1 cellular context compared by ENCODE assay signal in genomic region chr18:62324917-62325805, GRCh38.
A peak's percentile ranks its signal among the peaks of the same experiment; 100 is the strongest.
TF ChIP-seq lines count a peak whose summit lies in the region.

TNFRSF11A (plus strand) TSS chr18:62325310; CDS start chr18:62325353, 43 bp downstream.

TF ChIP-seq in GM12878, 131 proteins besides CTCF, POLR2A, EP300 and RAD21 (continued from another document):
- no peak for TF ChIP-seq RELB (IDR thresholded peaks at IDR 0.05; ENCODE audit: low read depth)
- TF ChIP-seq ZZZ3 (IDR thresholded peaks at IDR 0.05; ENCODE audit: control insufficient read depth, insufficient read length, low read depth): no peak
- TF ChIP-seq RUNX3 (IDR thresholded peaks at IDR 0.05; ENCODE audit: low read length): no peak; the same call in 1 of the 2 replicates
- peak; percentile 32; the same call in 1 of the 2 replicates for TF ChIP-seq EED (IDR thresholded peaks at IDR 0.05; ENCODE audit: low read depth)
- no peak for TF ChIP-seq ATF7 (IDR thresholded peaks at IDR 0.05; ENCODE audit: low read depth)
- no peak for TF ChIP-seq PAX8 (IDR thresholded peaks at IDR 0.05)
- no peak for TF ChIP-seq CBFB (IDR thresholded peaks at IDR 0.05; ENCODE audit: low read depth)
- TF ChIP-seq STAT3 (IDR thresholded peaks at IDR 0.05; ENCODE audit: low read depth, low read length): no peak
- TF ChIP-seq IKZF1 (conservative IDR thresholded peaks at IDR 0.05): peak; percentile 69
- TF ChIP-seq GATAD2B (conservative IDR thresholded peaks at IDR 0.05; ENCODE audit: low read depth): peak; percentile 28
- TF ChIP-seq CUX1 (IDR thresholded peaks at IDR 0.05; ENCODE audit: insufficient replicate concordance, low read depth, low read length): no peak
- TF ChIP-seq DPF2 (IDR thresholded peaks at IDR 0.05): peak; percentile 84
- 0 out of 2 replicates have a peak, but pooled peaks have one; percentile 31 for TF ChIP-seq TCF12 (IDR thresholded peaks at IDR 0.05; ENCODE audit: low read depth, low read length)
- TF ChIP-seq CHD4 (IDR thresholded peaks at IDR 0.05): no peak
- TF ChIP-seq ZBED1 (IDR thresholded peaks at IDR 0.05; ENCODE audit: borderline replicate concordance): no peak
- TF ChIP-seq TCF3 (IDR thresholded peaks at IDR 0.05; ENCODE audit: borderline replicate concordance, insufficient read depth, low read depth, low read length): 0 out of 2 replicates have a peak, but pooled peaks have one; percentile 70
- no peak for TF ChIP-seq EZH2 (IDR thresholded peaks at IDR 0.05; ENCODE audit: borderline replicate concordance, control insufficient read depth, low read depth, low read length)
- no peak for TF ChIP-seq ELK1 (IDR thresholded peaks at IDR 0.05; ENCODE audit: low read depth, low read length)
- TF ChIP-seq SUZ12 (IDR thresholded peaks at IDR 0.05; ENCODE audit: unreplicated experiment): no peak
- no peak for TF ChIP-seq RAD51 (IDR thresholded peaks at IDR 0.05)
- 0 out of 2 replicates have a peak, but pooled peaks have one; percentile 21 for TF ChIP-seq YY1 (IDR thresholded peaks at IDR 0.05; ENCODE audit: low read depth, low read length)
- no peak for TF ChIP-seq SREBF1 (IDR thresholded peaks at IDR 0.05; ENCODE audit: low read length)
- 0 out of 2 replicates have a peak, but pooled peaks have one; percentile 49 for TF ChIP-seq SMARCA5 (IDR thresholded peaks at IDR 0.05)
- TF ChIP-seq RB1 (IDR thresholded peaks at IDR 0.05; ENCODE audit: borderline replicate concordance): no peak
- 0 out of 2 replicates have a peak, but pooled peaks have one; percentile 46 for TF ChIP-seq ZBTB33 (IDR thresholded peaks at IDR 0.05)
- TF ChIP-seq ATF2 (IDR thresholded peaks at IDR 0.05; ENCODE audit: low read length): no peak
- no peak for TF ChIP-seq FOXK2 (IDR thresholded peaks at IDR 0.05)
- peak; percentile 11; the same call in 1 of the 2 replicates for TF ChIP-seq SMC3 (IDR thresholded peaks at IDR 0.05; ENCODE audit: borderline replicate concordance, low read length)
- 0 out of 4 replicates have a peak, but pooled peaks of 1 of the 2 experiments have one; percentile 11 for TF ChIP-seq BHLHE40 (IDR thresholded peaks at IDR 0.05; ENCODE audit: borderline replicate concordance in 1 of 2, low read depth in 2 of 2, low read length in 1 of 2)
